ENCODE assay signal across 13 cellular contexts in the genomic region with DNA sequence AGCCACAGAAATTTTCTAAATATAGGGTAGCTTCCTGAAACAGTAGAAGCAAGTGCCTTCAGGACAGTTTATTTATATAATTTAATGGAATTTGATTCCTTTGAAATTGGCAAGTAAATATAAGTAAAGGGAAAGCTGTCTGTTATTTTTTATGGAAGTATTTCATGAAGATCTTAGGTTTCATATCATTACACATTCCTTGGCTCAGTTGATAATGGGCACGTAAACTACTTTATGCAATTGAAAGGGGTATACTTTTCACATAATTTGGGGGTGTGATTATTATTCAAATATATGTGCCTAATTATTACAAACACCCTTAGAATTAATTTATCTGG.
DNase-seq lines count a peak whose midpoint lies in the region; ATAC-seq and TF ChIP-seq lines count a peak whose summit lies in the region.
"Had no signal": no experiment of that assay in that cellular context is flagged by ENCODE, and none has a peak within 500 bp of the region (broad histone marks: within the 10 kb centered on the region; RNA-seq: fewer than 3 reads in every experiment).

No MANE protein-coding gene starts in this region.

- H3K4me3 ChIP-seq in CD8-positive, alpha-beta memory T cell (ENCODE audit: low read length), result peak overlapping the region; percentile 49
- H3K4me3 ChIP-seq in MG63 (peak overlapping the region; percentile 16; the same call in 1 of the 2 replicates), duodenal mucosa (ENCODE audit: low read depth in 1 of 2, low read length in 2 of 2) (peak overlapping the region; percentile 4 to 26), sigmoid colon (peak overlapping the region in 3 of 4 donors; percentile 20 to 26 (median 20))
- H3K4me3 ChIP-seq: lung, prostate gland had no signal

- H3K4me3 Mint-ChIP-seq in CD8-positive, alpha-beta memory T cell, result peak overlapping the region; percentile 49 to 83 (median 72)

- TF ChIP-seq CTCF in sigmoid colon (IDR thresholded peaks at IDR 0.05), result no peak

- TF ChIP-seq POLR2A in sigmoid colon (IDR thresholded peaks at IDR 0.05), result no peak

- H3K9me3 Mint-ChIP-seq in CD8-positive, alpha-beta memory T cell, result peaks cover 5 to 13% (median 9%) of the 10 kb centered on the region in 5 donors

- TF ChIP-seq EP300 in sigmoid colon (IDR thresholded peaks at IDR 0.05), result no peak

- H3K9ac ChIP-seq in duodenal mucosa (ENCODE audit: low read depth in 1 of 2, low read length in 2 of 2), result no peak overlapping the region

- H3K4me1 ChIP-seq in CD8-positive, alpha-beta memory T cell (ENCODE audit: insufficient read depth, low read length), result peaks cover 45% of the 10 kb centered on the region
- H3K4me1 ChIP-seq in duodenal mucosa (ENCODE audit: control insufficient read depth in 1 of 2, insufficient read depth in 2 of 2, low read length in 2 of 2), result peaks cover 11 to 13% of the 10 kb centered on the region in 2 donors
- H3K4me1 ChIP-seq in sigmoid colon, result peaks cover 0 to 16% (median 6%) of the 10 kb centered on the region in 4 donors
- H3K4me1 ChIP-seq: prostate gland had no signal

- H3K36me3 ChIP-seq in CD8-positive, alpha-beta memory T cell (ENCODE audit: insufficient read depth, low read length), result no peaks in the 10 kb centered on the region
- H3K36me3 ChIP-seq in MG63 (no peaks in the 10 kb centered on the region), duodenal mucosa (ENCODE audit: control insufficient read depth in 1 of 2, insufficient read depth in 2 of 2, low read length in 2 of 2) (no peaks in the 10 kb centered on the region), sigmoid colon (no peaks in the 10 kb centered on the region)
- H3K36me3 ChIP-seq: prostate gland had no signal

- peaks cover 3% of the 10 kb centered on the region for H3K9me3 ChIP-seq in CD8-positive, alpha-beta memory T cell (ENCODE audit: low read length)
- H3K9me3 ChIP-seq in MG63 (no peaks in the 10 kb centered on the region), duodenal mucosa (ENCODE audit: control insufficient read depth in 1 of 2, low read length in 2 of 2) (no peaks in the 10 kb centered on the region), sigmoid colon (no peaks in the 10 kb centered on the region)
- H3K9me3 ChIP-seq: prostate gland had no signal

- intact Hi-C loops in sigmoid colon (cut with DNase I), result no loop called here

- POLR2A ChIA-PET in CD8-positive, alpha-beta memory T cell (lab: Charles Lee), result interaction anchor here (0.7 to 2.4 kb wide), 8 partner anchors 40 to 226 kb away, joined by 3 to 28 read pairs (median 4); partner anchors contain the start of gene RAP1B

- whole genome bisulfite sequencing in sigmoid colon, 2 donors, result 77 to 91% methylated on average over 1 of the region's 1 CpG

- no peaks in the 10 kb centered on the region for H3K27me3 Mint-ChIP-seq in CD8-positive, alpha-beta memory T cell

- no peaks in the 10 kb centered on the region for H3K27me3 ChIP-seq in CD8-positive, alpha-beta memory T cell (ENCODE audit: insufficient read depth, low read length, poor library complexity, severe bottlenecking)
- H3K27me3 ChIP-seq in MG63 (no peaks in the 10 kb centered on the region), duodenal mucosa (ENCODE audit: control insufficient read depth in 1 of 2, insufficient read depth in 2 of 2, low read length in 2 of 2) (no peaks in the 10 kb centered on the region), sigmoid colon (no peaks in the 10 kb centered on the region)

- H3K36me3 Mint-ChIP-seq in CD8-positive, alpha-beta memory T cell, result peaks cover 2 to 9% (median 2%) of the 10 kb centered on the region in 3 donors

- no peak for ATAC-seq in GM21529 (IDR thresholded peaks at IDR 0.05; ENCODE audit: unreplicated experiment)

- no peak for DNase-seq in CD8-positive, alpha-beta memory T cell
- DNase-seq in MG63 (no peak), sigmoid colon (no peak), islet precursor cell (no peak), DMS53 (lab: John Stamatoyannopoulos, UW) (no peak), hepatic stellate cell (ENCODE audit: low spot score) (no peak)
- DNase-seq: NCI-H1105, NCI-H524, Right ventricle myocardium superior had no signal

- H3K4me1 Mint-ChIP-seq in CD8-positive, alpha-beta memory T cell, result peaks cover 61 to 67% (median 62%) of the 10 kb centered on the region in 3 donors

- H3K27ac ChIP-seq in CD8-positive, alpha-beta memory T cell (ENCODE audit: low read depth, low read length), result no peak overlapping the region
- no peak overlapping the region for H3K27ac ChIP-seq in duodenal mucosa (ENCODE audit: low read depth, low read length)
- H3K27ac ChIP-seq in sigmoid colon, result peak overlapping the region; percentile 56 to 69 (median 62)

- CTCF ChIA-PET in CD8-positive, alpha-beta memory T cell (lab: Charles Lee), result interaction anchor here (0.9 to 2.2 kb wide), 7 partner anchors 24 to 174 kb away, joined by 3 to 7 read pairs (median 4); no protein-coding TSS in a partner anchor

- peak overlapping the region in 7 of 8 donors; percentile 23 to 83 (median 57) for H3K27ac Mint-ChIP-seq in CD8-positive, alpha-beta memory T cell

Comparison
In these comparisons a context has a peak if more than half of its experiments do, and no peak if none do; other contexts are left out.
1. H3K27ac ChIP-seq: peak in sigmoid colon (4 of 4); none in CD8-positive, alpha-beta memory T cell (single experiment) and duodenal mucosa (single experiment).
2. Peak in every context shown above with its lines, with median percentiles within 50 percentile points of each other: H3K4me3 ChIP-seq.